ENCODE assay signal across 1 cellular context in genomic region chr20:50321797-50322480, GRCh38.
TF ChIP-seq lines count a peak whose summit lies in the region.

No MANE protein-coding gene starts in this region.

TF ChIP-seq in GM23338, 12 proteins besides CTCF, POLR2A, EP300 and RAD21 (continued from another document):
- TF ChIP-seq ZNF462 (CRISPR knock-in tag; IDR thresholded peaks at IDR 0.05) (no peak), ZNF114 (CRISPR knock-in tag; IDR thresholded peaks at IDR 0.05) (no peak), ZNF331 (CRISPR knock-in tag; IDR thresholded peaks at IDR 0.05; ENCODE audit: low read depth) (no peak), STAT1 (IDR thresholded peaks at IDR 0.05; ENCODE audit: unreplicated experiment) (no peak), CREB1 (CRISPR knock-in tag; IDR thresholded peaks at IDR 0.05; ENCODE audit: low read depth) (no peak), JUNB (IDR thresholded peaks at IDR 0.05; ENCODE audit: unreplicated experiment) (no peak), EZH2phosphoT487 (IDR thresholded peaks at IDR 0.05; ENCODE audit: unreplicated experiment) (no peak)
- TF ChIP-seq, protein P1, sequence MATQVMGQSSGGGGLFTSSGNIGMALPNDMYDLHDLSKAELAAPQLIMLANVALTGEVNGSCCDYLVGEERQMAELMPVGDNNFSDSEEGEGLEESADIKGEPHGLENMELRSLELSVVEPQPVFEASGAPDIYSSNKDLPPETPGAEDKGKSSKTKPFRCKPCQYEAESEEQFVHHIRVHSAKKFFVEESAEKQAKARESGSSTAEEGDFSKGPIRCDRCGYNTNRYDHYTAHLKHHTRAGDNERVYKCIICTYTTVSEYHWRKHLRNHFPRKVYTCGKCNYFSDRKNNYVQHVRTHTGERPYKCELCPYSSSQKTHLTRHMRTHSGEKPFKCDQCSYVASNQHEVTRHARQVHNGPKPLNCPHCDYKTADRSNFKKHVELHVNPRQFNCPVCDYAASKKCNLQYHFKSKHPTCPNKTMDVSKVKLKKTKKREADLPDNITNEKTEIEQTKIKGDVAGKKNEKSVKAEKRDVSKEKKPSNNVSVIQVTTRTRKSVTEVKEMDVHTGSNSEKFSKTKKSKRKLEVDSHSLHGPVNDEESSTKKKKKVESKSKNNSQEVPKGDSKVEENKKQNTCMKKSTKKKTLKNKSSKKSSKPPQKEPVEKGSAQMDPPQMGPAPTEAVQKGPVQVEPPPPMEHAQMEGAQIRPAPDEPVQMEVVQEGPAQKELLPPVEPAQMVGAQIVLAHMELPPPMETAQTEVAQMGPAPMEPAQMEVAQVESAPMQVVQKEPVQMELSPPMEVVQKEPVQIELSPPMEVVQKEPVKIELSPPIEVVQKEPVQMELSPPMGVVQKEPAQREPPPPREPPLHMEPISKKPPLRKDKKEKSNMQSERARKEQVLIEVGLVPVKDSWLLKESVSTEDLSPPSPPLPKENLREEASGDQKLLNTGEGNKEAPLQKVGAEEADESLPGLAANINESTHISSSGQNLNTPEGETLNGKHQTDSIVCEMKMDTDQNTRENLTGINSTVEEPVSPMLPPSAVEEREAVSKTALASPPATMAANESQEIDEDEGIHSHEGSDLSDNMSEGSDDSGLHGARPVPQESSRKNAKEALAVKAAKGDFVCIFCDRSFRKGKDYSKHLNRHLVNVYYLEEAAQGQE (IDR thresholded peaks at IDR 0.05; ENCODE audit: unreplicated experiment) = no peak
- TF ChIP-seq, protein P2, sequence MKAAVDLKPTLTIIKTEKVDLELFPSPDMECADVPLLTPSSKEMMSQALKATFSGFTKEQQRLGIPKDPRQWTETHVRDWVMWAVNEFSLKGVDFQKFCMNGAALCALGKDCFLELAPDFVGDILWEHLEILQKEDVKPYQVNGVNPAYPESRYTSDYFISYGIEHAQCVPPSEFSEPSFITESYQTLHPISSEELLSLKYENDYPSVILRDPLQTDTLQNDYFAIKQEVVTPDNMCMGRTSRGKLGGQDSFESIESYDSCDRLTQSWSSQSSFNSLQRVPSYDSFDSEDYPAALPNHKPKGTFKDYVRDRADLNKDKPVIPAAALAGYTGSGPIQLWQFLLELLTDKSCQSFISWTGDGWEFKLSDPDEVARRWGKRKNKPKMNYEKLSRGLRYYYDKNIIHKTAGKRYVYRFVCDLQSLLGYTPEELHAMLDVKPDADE (IDR thresholded peaks at IDR 0.05) = no peak
